ENCODE assay signal across 12 cellular contexts in genomic region chr4:127188847-127189246, GRCh38.
A peak's percentile ranks its signal among the peaks of the same experiment; 100 is the strongest.
DNase-seq lines count a peak whose midpoint lies in the region; ATAC-seq and TF ChIP-seq lines count a peak whose summit lies in the region.
"Had no signal": no experiment of that assay in that cellular context is flagged by ENCODE, and none has a peak within 500 bp of the region (broad histone marks: within the 10 kb centered on the region; RNA-seq: fewer than 3 reads in every experiment).

No MANE protein-coding gene starts in this region.

- TF ChIP-seq POLR2A in adrenal gland (IDR thresholded peaks at IDR 0.05), result no peak

- no peaks in the 10 kb centered on the region for H3K27me3 ChIP-seq in adrenal gland

- H3K36me3 Mint-ChIP-seq in activated naive CD4-positive, alpha-beta T cell treated with anti-CD3 and anti-CD28 coated beads, Interleukin-2, amount 50 U/mL, for 72 hours, result peaks cover 0 to 3% of the 10 kb centered on the region in 2 donors
- H3K36me3 Mint-ChIP-seq in activated naive CD4-positive, alpha-beta T cell treated with anti-CD3 and anti-CD28 coated beads for 36 hours (ENCODE audit: low read depth), result peaks cover 2% of the 10 kb centered on the region

- CTCF ChIA-PET in activated naive CD4-positive, alpha-beta T cell treated with anti-CD3 and anti-CD28 coated beads for 36 hours (lab: Charles Lee), result no interaction called here

- no peak overlapping the region for H3K4me3 Mint-ChIP-seq in activated naive CD4-positive, alpha-beta T cell treated with anti-CD3 and anti-CD28 coated beads for 36 hours
- H3K4me3 Mint-ChIP-seq: activated CD4-positive, alpha-beta T cell treated with anti-CD3 and anti-CD28 coated beads, Interleukin-2, amount 10 ng/mL, durations not matched to agents 7 days and 5 days had no signal

- peak in 4 of 6 experiments; percentile 15 to 55 (median 49) for TF ChIP-seq CTCF in adrenal gland (IDR thresholded peaks at IDR 0.05)
- TF ChIP-seq CTCF in GM20000 (IDR thresholded peaks at IDR 0.05; ENCODE audit: extremely low read depth, missing control alignments), result no peak

- no peak overlapping the region for H3K27ac ChIP-seq in adrenal gland

- no peaks in the 10 kb centered on the region for H3K27me3 Mint-ChIP-seq in activated naive CD4-positive, alpha-beta T cell treated with anti-CD3 and anti-CD28 coated beads for 36 hours (ENCODE audit: low read depth)
- H3K27me3 Mint-ChIP-seq: activated CD4-positive, alpha-beta T cell treated with anti-CD3 and anti-CD28 coated beads, Interleukin-2, amount 10 ng/mL, durations not matched to agents 7 days and 5 days had no signal

- no peaks in the 10 kb centered on the region for H3K9me3 ChIP-seq in adrenal gland (replicated peaks in 1 of 3)

- ATAC-seq in activated naive CD4-positive, alpha-beta T cell treated with anti-CD3 and anti-CD28 coated beads, Interleukin-2, amount 50 U/mL, for 72 hours, result no peak
- no peak for ATAC-seq in GM19455 (IDR thresholded peaks at IDR 0.05; ENCODE audit: unreplicated experiment)

- 41 to 67% (median 61%) methylated on average over 1 of the region's 1 CpG for WGBS in adrenal gland, 4 donors

- no peaks in the 10 kb centered on the region for H3K36me3 ChIP-seq in adrenal gland (replicated peaks in 1 of 2)

- no peaks in the 10 kb centered on the region for H3K4me1 Mint-ChIP-seq in activated naive CD4-positive, alpha-beta T cell treated with anti-CD3 and anti-CD28 coated beads for 36 hours (ENCODE audit: low read depth)
- H3K4me1 Mint-ChIP-seq: activated CD4-positive, alpha-beta T cell treated with anti-CD3 and anti-CD28 coated beads, Interleukin-2, amount 10 ng/mL, durations not matched to agents 7 days and 5 days had no signal

- H3K4me3 ChIP-seq in adrenal gland, result no peak overlapping the region

- H3K27ac Mint-ChIP-seq in activated naive CD4-positive, alpha-beta T cell treated with anti-CD3 and anti-CD28 coated beads, Interleukin-2, amount 50 U/mL, for 72 hours, result no peak overlapping the region
- no peak overlapping the region for H3K27ac Mint-ChIP-seq in activated naive CD4-positive, alpha-beta T cell treated with anti-CD3 and anti-CD28 coated beads for 36 hours
- H3K27ac Mint-ChIP-seq: activated CD4-positive, alpha-beta T cell treated with anti-CD3 and anti-CD28 coated beads, Interleukin-2, amount 10 ng/mL, durations not matched to agents 7 days and 5 days had no signal

- intact Hi-C loops in adrenal gland (cut with DNase I), result loop anchor here in 1 of 2 donors (5.0 kb wide), 1 partner anchor 213 kb away; no protein-coding TSS in a partner anchor
- intact Hi-C loops in activated naive CD4-positive, alpha-beta T cell treated with anti-CD3 and anti-CD28 coated beads for 36 hours (cut with micrococcal nuclease), result no loop called here

- peak; percentile 1 for DNase-seq in DMS 273 treated with DMSO at 0.1 percent for 48 hours (lab: John Stamatoyannopoulos, UW)
- peak; percentile 39 for DNase-seq in LHCN-M2 (ENCODE audit: low read depth)
- peak in 2 of 7 donors; percentile 27 to 37 for DNase-seq in adrenal gland
- peak; percentile 26 for DNase-seq in medulla oblongata (ENCODE audit: extremely low spot score)
- DNase-seq in GM20000 (ENCODE audit: low spot score), result no peak
- DNase-seq in activated naive CD4-positive, alpha-beta T cell treated with anti-CD3 and anti-CD28 coated beads, Interleukin-2, amount 50 U/mL, for 72 hours (ENCODE audit: low spot score in 2 of 2), result no peak
- no peak for DNase-seq in activated naive CD4-positive, alpha-beta T cell treated with anti-CD3 and anti-CD28 coated beads for 36 hours
- DNase-seq: activated CD4-positive, alpha-beta T cell treated with anti-CD3 and anti-CD28 coated beads, Interleukin-2, amount 10 ng/mL, durations not matched to agents 7 days and 5 days; activated effector memory CD4-positive, alpha-beta T cell treated with Interleukin-2 at 50 U/mL for 16 hours; DMS153; NCI-H345 had no signal

- H3K9me3 Mint-ChIP-seq in activated naive CD4-positive, alpha-beta T cell treated with anti-CD3 and anti-CD28 coated beads, Interleukin-2, amount 50 U/mL, for 72 hours, result peaks cover 15 to 27% of the 10 kb centered on the region in 2 donors
- peaks cover 7% of the 10 kb centered on the region for H3K9me3 Mint-ChIP-seq in activated naive CD4-positive, alpha-beta T cell treated with anti-CD3 and anti-CD28 coated beads for 36 hours

- H3K4me1 ChIP-seq in adrenal gland (replicated peaks in 1 of 2), result no peaks in the 10 kb centered on the region

Comparison
In these comparisons a context has a peak if more than half of its experiments do, and no peak if none do; other contexts are left out.
1. DNase-seq: peak in DMS 273 treated with DMSO at 0.1 percent for 48 hours (single experiment), LHCN-M2 (single experiment) and medulla oblongata (single experiment); none in GM20000 (single experiment), activated naive CD4-positive, alpha-beta T cell treated with anti-CD3 and anti-CD28 coated beads, Interleukin-2, amount 50 U/mL, for 72 hours (0 of 2) and activated naive CD4-positive, alpha-beta T cell treated with anti-CD3 and anti-CD28 coated beads for 36 hours (single experiment).